Comparison of ENCODE assay signal across 14 cellular contexts in genomic region chr14:95359974-95360826, GRCh38. TPM values are rescaled to one million over a fixed set of nuclear protein-coding genes. Genes with fewer than 3 reads are reported as not detected.
DNase-seq lines count a peak whose midpoint lies in the region; ATAC-seq and TF ChIP-seq lines count a peak whose summit lies in the region.
"Had no signal": no experiment of that assay in that cellular context is flagged by ENCODE, and none has a peak within 500 bp of the region (broad histone marks: within the 10 kb centered on the region; RNA-seq: fewer than 3 reads in every experiment).

No MANE protein-coding gene starts in this region.

- whole genome bisulfite sequencing in endodermal cell (ENCODE audit: insufficient coverage in 1 of 2, insufficient read length in 1 of 2), 2 experiments, result 80 to 82% methylated on average over 31 to 47 of the region's 47 CpGs

- ATAC-seq in sciatic nerve (peak; percentile 87), PC-3 (no peak)
- ATAC-seq: activated T-cell treated with anti-CD3 and anti-CD28 coated beads, Interleukin-2, amount 50 U/mL, for 72 hours had no signal

- H2AFZ ChIP-seq in PC-3 (ENCODE audit: low read length), result no peak overlapping the region

- H3K27me3 Mint-ChIP-seq in endodermal cell (ENCODE audit: insufficient read depth), result peaks cover 18% of the 10 kb centered on the region

- H3K4me1 Mint-ChIP-seq in endodermal cell, result peaks cover 19% of the 10 kb centered on the region

- H4K20me1 ChIP-seq in PC-3 (ENCODE audit: low read length), result no peaks in the 10 kb centered on the region

- DNase-seq in H7, result peak; percentile 84
- peak; percentile 83 for DNase-seq in endodermal cell
- DNase-seq in kidney tubule cell (ENCODE audit: low spot score), result peak; percentile 73
- peak; percentile 81 for DNase-seq in sciatic nerve (ENCODE audit: low spot score)
- DNase-seq in foreskin fibroblast, result no peak
- DNase-seq in activated CD4-positive, CD25-positive, alpha-beta regulatory T cell treated with anti-CD3 and anti-CD28 coated beads, Interleukin-2, amount 50 U/mL, for 72 hours, result no peak
- DNase-seq in PC-3, result no peak
- DNase-seq in stimulated activated naive CD4-positive, alpha-beta T cell treated with Interleukin-2 at 50 U/mL for 16 hours (lab: John Stamatoyannopoulos, UW), result no peak
- DNase-seq: activated T-cell treated with anti-CD3 and anti-CD28 coated beads, Interleukin-2, amount 50 U/mL, for 72 hours; KBM-7; NCI-H2171; RPMI8226; sigmoid colon had no signal

- H3K4me3 Mint-ChIP-seq in endodermal cell, result no peak overlapping the region
- H3K4me3 Mint-ChIP-seq: activated T-cell treated with anti-CD3 and anti-CD28 coated beads, Interleukin-2, amount 50 U/mL, for 72 hours; dendritic cell treated with granulocyte-macrophage colony-stimulating factor and Interleukin-4, amounts not matched to agents 40 ng/mL and 50 ng/mL, for 4 days had no signal

- TF ChIP-seq CTCF in endodermal cell (conservative IDR thresholded peaks at IDR 0.05), result peak; percentile 39
- no peak for TF ChIP-seq CTCF in foreskin fibroblast (IDR thresholded peaks at IDR 0.05; ENCODE audit: low read depth, low read length)
- TF ChIP-seq CTCF in PC-3 (conservative IDR thresholded peaks at IDR 0.05; ENCODE audit: low read depth, low read length), result no peak

- no peaks in the 10 kb centered on the region for H3K36me3 Mint-ChIP-seq in endodermal cell (ENCODE audit: low read depth)

- BruUV-seq in PC-3 (replicated peaks; lab: Mats Ljungman, UMichigan), result no TSS peak

- H3K4me1 ChIP-seq in endodermal cell (ENCODE audit: control insufficient read depth, insufficient read depth, low read length) (peaks cover 3% of the 10 kb centered on the region), PC-3 (ENCODE audit: insufficient read depth, low read length) (peaks cover 6% of the 10 kb centered on the region; the same call in 1 of the 2 replicates)
- H3K4me1 ChIP-seq: sigmoid colon had no signal

- CTCF ChIA-PET in PC-3 (lab: Charles Lee), result no interaction called here

- no peaks in the 10 kb centered on the region for H3K9me2 ChIP-seq in PC-3 (replicated peaks; ENCODE audit: low read length)

- POLR2A ChIA-PET in PC-3 (lab: Charles Lee; ENCODE audit: unreplicated experiment), result interaction anchor here (0.6 kb wide), 1 partner anchor 1074 kb away, joined by 3 read pairs; no protein-coding TSS in a partner anchor

- H3K27ac Mint-ChIP-seq in endodermal cell, result no peak overlapping the region
- H3K27ac Mint-ChIP-seq: activated T-cell treated with anti-CD3 and anti-CD28 coated beads, Interleukin-2, amount 50 U/mL, for 72 hours; dendritic cell treated with granulocyte-macrophage colony-stimulating factor and Interleukin-4, amounts not matched to agents 40 ng/mL and 50 ng/mL, for 4 days had no signal

- H3K27me3 ChIP-seq in H7 (ENCODE audit: control insufficient read depth, insufficient read depth, low read length) (no peaks in the 10 kb centered on the region), endodermal cell (ENCODE audit: control insufficient read depth, insufficient read depth, low read length, poor library complexity, severe bottlenecking) (no peaks in the 10 kb centered on the region), PC-3 (ENCODE audit: low read length) (no peaks in the 10 kb centered on the region)

- intact Hi-C loops in sciatic nerve (cut with DNase I) (no loop called here), PC-3 (cut with micrococcal nuclease) (no loop called here)

- no peaks in the 10 kb centered on the region for H3F3A ChIP-seq in PC-3 (ENCODE audit: low read length, unreplicated experiment)

- H3K9ac ChIP-seq in endodermal cell (ENCODE audit: extremely low read depth, low read length, poor library complexity, severe bottlenecking) (no peak overlapping the region), PC-3 (ENCODE audit: low read length) (no peak overlapping the region)

- H3K9me3 Mint-ChIP-seq in endodermal cell, result no peaks in the 10 kb centered on the region
- H3K9me3 Mint-ChIP-seq: activated T-cell treated with anti-CD3 and anti-CD28 coated beads, Interleukin-2, amount 50 U/mL, for 72 hours; dendritic cell treated with granulocyte-macrophage colony-stimulating factor and Interleukin-4, amounts not matched to agents 40 ng/mL and 50 ng/mL, for 4 days had no signal

- H3K9me3 ChIP-seq in endodermal cell (ENCODE audit: control insufficient read depth, low read length) (no peaks in the 10 kb centered on the region), PC-3 (ENCODE audit: low read length) (no peaks in the 10 kb centered on the region)
- H3K9me3 ChIP-seq: sigmoid colon had no signal

- H3K36me3 ChIP-seq in H7 (replicated peaks; ENCODE audit: control insufficient read depth, insufficient read depth, low read length), result no peaks in the 10 kb centered on the region
- no peaks in the 10 kb centered on the region for H3K36me3 ChIP-seq in endodermal cell (ENCODE audit: control insufficient read depth, insufficient read depth, low read length)
- H3K36me3 ChIP-seq in PC-3 (ENCODE audit: low read depth, low read length), result no peaks in the 10 kb centered on the region
- H3K36me3 ChIP-seq: sigmoid colon had no signal

- no peak overlapping the region for H3K27ac ChIP-seq in endodermal cell (ENCODE audit: low read depth, low read length)
- H3K27ac ChIP-seq in PC-3 (ENCODE audit: low read length), result no peak overlapping the region
- H3K27ac ChIP-seq: sigmoid colon had no signal

- no peaks in the 10 kb centered on the region for H3K79me2 ChIP-seq in PC-3 (ENCODE audit: low read length)

- H3K4me3 ChIP-seq in H7 (ENCODE audit: insufficient read depth, low read depth, low read length) (no peak overlapping the region), endodermal cell (ENCODE audit: low read length) (no peak overlapping the region), foreskin fibroblast (ENCODE audit: low read depth in 1 of 2, low read length in 2 of 2) (no peak overlapping the region), PC-3 (ENCODE audit: low read length) (no peak overlapping the region)
- H3K4me3 ChIP-seq: sigmoid colon had no signal

- H3K4me2 ChIP-seq in PC-3 (ENCODE audit: low read length), result no peak overlapping the region

RNA-seq across cellular contexts. Expression of gene CLMN, which starts 40.5 kb away (rescaled TPM):
- total RNA-seq in H7 (2014; rRNA removed; shearing (Covaris generic)), result 4.5 and 10.5 TPM in 2 replicates
- total RNA-seq in endodermal cell (10 to 100 TPM in 1 of 2 donors, 1 to 10 TPM in 1; 9.5 to 11.7 TPM), sciatic nerve (41.8 TPM), PC-3 (2014; rRNA removed) (3.5 and 3.7 TPM in 2 replicates)
- polyA plus RNA-seq in endodermal cell (2013, experiment 1 of 2), result 9.5 TPM
- polyA plus RNA-seq in endodermal cell (2013, experiment 2 of 2), result 8.2 TPM

Comparison
In these comparisons a context has a peak if more than half of its experiments do, and no peak if none do; other contexts are left out.
1. DNase-seq: peak in H7 (single experiment), endodermal cell (single experiment), kidney tubule cell (single experiment) and sciatic nerve (single experiment); none in foreskin fibroblast (0 of 2), activated CD4-positive, CD25-positive, alpha-beta regulatory T cell treated with anti-CD3 and anti-CD28 coated beads, Interleukin-2, amount 50 U/mL, for 72 hours (single experiment), PC-3 (single experiment) and stimulated activated naive CD4-positive, alpha-beta T cell treated with Interleukin-2 at 50 U/mL for 16 hours (single experiment).